ENCODE assay signal across 13 cellular contexts in genomic region chr5:177194278-177194677, GRCh38.
DNase-seq lines count a peak whose midpoint lies in the region; ATAC-seq, FAIRE-seq and TF ChIP-seq lines count a peak whose summit lies in the region.
"Had no signal": no experiment of that assay in that cellular context is flagged by ENCODE, and none has a peak within 500 bp of the region (broad histone marks: within the 10 kb centered on the region; RNA-seq: fewer than 3 reads in every experiment).

No MANE protein-coding gene starts in this region.

- H3K27me3 ChIP-seq in brain microvascular endothelial cell (replicated peaks), result no peaks in the 10 kb centered on the region
- H3K27me3 ChIP-seq in keratinocyte (ENCODE audit: control insufficient read depth, extremely low read depth, insufficient read depth, low read length), result no peaks in the 10 kb centered on the region
- H3K27me3 ChIP-seq in neuronal stem cell (ENCODE audit: control insufficient read depth in 3 of 3, insufficient read depth in 3 of 3, low read depth in 1 of 3, low read length in 3 of 3), result no peaks in the 10 kb centered on the region

- H3K9ac ChIP-seq in keratinocyte (ENCODE audit: control insufficient read depth, extremely low read depth, insufficient read depth, low read length), result no peak overlapping the region
- no peak overlapping the region for H3K9ac ChIP-seq in neuronal stem cell (ENCODE audit: low read depth, low read length, poor library complexity)

- peaks cover 11% of the 10 kb centered on the region for H3K79me2 ChIP-seq in keratinocyte (ENCODE audit: control insufficient read depth, insufficient read depth, low read length)

- H3K36me3 ChIP-seq in brain microvascular endothelial cell (replicated peaks), result peaks cover 23% of the 10 kb centered on the region
- H3K36me3 ChIP-seq in keratinocyte (ENCODE audit: control insufficient read depth in 2 of 2, extremely low read depth in 1 of 2, insufficient read depth in 2 of 2, low read length in 2 of 2), result peaks cover 0 to 7% of the 10 kb centered on the region in 2 experiments
- H3K36me3 ChIP-seq in neuronal stem cell (replicated peaks in 1 of 2; ENCODE audit: control insufficient read depth in 2 of 2, insufficient read depth in 2 of 2, low read length in 2 of 2), result peaks cover 0 to 8% of the 10 kb centered on the region in 2 donors

- DNase-seq in ACHN (peak; percentile 96), HS-27A (ENCODE audit: low read depth) (peak; percentile 79), brain microvascular endothelial cell (peak; percentile 84), keratinocyte (ENCODE audit: low read depth, low spot score) (peak; percentile 81), NCI-H345 treated with DMSO at 0.1 percent for 48 hours (lab: John Stamatoyannopoulos, UW; ENCODE audit: unreplicated experiment) (no peak), neuronal stem cell (ENCODE audit: low spot score) (no peak)
- no peak for DNase-seq in stimulated activated CD4-positive, alpha-beta T cell treated with anti-CD3 and anti-CD28 coated beads, Interleukin-15, amount 100 ng/mL, for 24 hours
- DNase-seq: activated CD4-positive, alpha-beta T cell treated with anti-CD3 and anti-CD28 coated beads, Interleukin-2, amount 50 U/mL, for 48 hours; aorta; CD8-positive, alpha-beta T cell; OCI-M1 had no signal

- dilution Hi-C loops in keratinocyte (cut with MboI; ENCODE audit: extremely low pct_ligation_motif_present, low sequenced_read_pairs), result no loop called here

- no peak overlapping the region for H3K14ac ChIP-seq in neuronal stem cell (ENCODE audit: low read length)

- H3K9me1 ChIP-seq in keratinocyte (ENCODE audit: control insufficient read depth, extremely low read depth, insufficient read depth, low read length), result no peaks in the 10 kb centered on the region

- H2BK12ac ChIP-seq in neuronal stem cell (ENCODE audit: low read length), result no peak overlapping the region

- H3K79me1 ChIP-seq in neuronal stem cell (ENCODE audit: low read depth, low read length), result no peaks in the 10 kb centered on the region

- H2BK15ac ChIP-seq in neuronal stem cell (ENCODE audit: low read length), result no peak overlapping the region

- peak overlapping the region; percentile 19 for H3K4me2 ChIP-seq in keratinocyte (ENCODE audit: control insufficient read depth, extremely low read depth, insufficient read depth, low read depth, low read length)
- no peak overlapping the region for H3K4me2 ChIP-seq in neuronal stem cell (ENCODE audit: insufficient read depth, low read length, poor library complexity, severe bottlenecking)

- no peaks in the 10 kb centered on the region for H4K20me1 ChIP-seq in keratinocyte (ENCODE audit: control insufficient read depth, extremely low read depth, insufficient read depth, low read length)

- no peak overlapping the region for H3K4ac ChIP-seq in neuronal stem cell (ENCODE audit: low read length)

- H4K8ac ChIP-seq in neuronal stem cell (ENCODE audit: low read depth, low read length), result no peak overlapping the region

- no peak overlapping the region for H3K23ac ChIP-seq in neuronal stem cell (ENCODE audit: low read depth, low read length, poor library complexity)

- H3K9me3 ChIP-seq in keratinocyte (ENCODE audit: control insufficient read depth, low read depth, low read length) (no peaks in the 10 kb centered on the region), neuronal stem cell (replicated peaks in 1 of 2; ENCODE audit: control insufficient read depth in 2 of 2, insufficient read depth in 1 of 2, low read depth in 1 of 2, low read length in 2 of 2) (no peaks in the 10 kb centered on the region)

- H4K91ac ChIP-seq in neuronal stem cell (ENCODE audit: low read depth, low read length, poor library complexity), result no peak overlapping the region

- no peak overlapping the region for H2BK5ac ChIP-seq in neuronal stem cell (ENCODE audit: low read length)

- in situ Hi-C loops in ACHN (cut with HindIII; ENCODE audit: low pct_ligation_motif_present, low pct_unique_long_range_greater_than_20kb, low sequenced_read_pairs), result no loop called here
- in situ Hi-C loops in brain microvascular endothelial cell (cut with HindIII; ENCODE audit: low pct_ligation_motif_present, low sequenced_read_pairs), result no loop called here

- H3K4me1 ChIP-seq in keratinocyte (ENCODE audit: control insufficient read depth, extremely low read depth, insufficient read depth, low read length) (peaks cover 4% of the 10 kb centered on the region), neuronal stem cell (ENCODE audit: control insufficient read depth in 2 of 2, insufficient read depth in 1 of 2, low read depth in 1 of 2, low read length in 2 of 2) (no peaks in the 10 kb centered on the region)

- H3K4me3 ChIP-seq in brain microvascular endothelial cell (ENCODE audit: low read depth, low read length) (no peak overlapping the region), keratinocyte (ENCODE audit: control insufficient read depth in 2 of 3, extremely low read depth in 1 of 3, insufficient read depth in 2 of 3, low read depth in 1 of 3, low read length in 3 of 3) (no peak overlapping the region), neuronal stem cell (ENCODE audit: low read length in 2 of 2) (no peak overlapping the region)
- H3K4me3 ChIP-seq: skin epidermis had no signal

- H3K18ac ChIP-seq in neuronal stem cell (ENCODE audit: low read length), result no peak overlapping the region

- H2AFZ ChIP-seq in keratinocyte (ENCODE audit: control insufficient read depth, low read length), result no peak overlapping the region
- no peak overlapping the region for H2AFZ ChIP-seq in neuronal stem cell (ENCODE audit: low read length)

- ATAC-seq in HG03045 (IDR thresholded peaks at IDR 0.05; ENCODE audit: unreplicated experiment), result no peak
- ATAC-seq: CD8-positive, alpha-beta T cell had no signal

- H2AK5ac ChIP-seq in neuronal stem cell (ENCODE audit: low read depth, low read length), result no peak overlapping the region

- no peak overlapping the region for H2BK120ac ChIP-seq in neuronal stem cell (ENCODE audit: low read depth, low read length)

- peak overlapping the region; percentile 83 for H3K27ac ChIP-seq in brain microvascular endothelial cell
- peak overlapping the region; percentile 43 for H3K27ac ChIP-seq in keratinocyte (ENCODE audit: control insufficient read depth, insufficient read depth, low read length)
- no peak overlapping the region for H3K27ac ChIP-seq in neuronal stem cell (replicated peaks; ENCODE audit: low read length)

- no CpG with 5 or more reads among the region's 3 CpGs for WGBS in neuronal stem cell (ENCODE audit: extremely low coverage in 2 of 2, insufficient read length in 2 of 2, insufficient replicate concordance in 1 of 2), 2 donors

- TF ChIP-seq CTCF in brain microvascular endothelial cell (IDR thresholded peaks at IDR 0.05; ENCODE audit: low read depth, low read length, missing control alignments) (no peak), keratinocyte (optimal IDR thresholded peaks at IDR 0.05 in 1 of 3, IDR thresholded peaks at IDR 0.05 in 1 of 3, conservative IDR thresholded peaks at IDR 0.05 in 1 of 3; ENCODE audit: extremely low read depth in 1 of 3, insufficient read depth in 2 of 3, low read length in 3 of 3) (no peak)

- peak; percentile 34 for FAIRE-seq in keratinocyte (lab: Jason Lieb, UNC)

Comparison
In these comparisons a context has a peak if more than half of its experiments do, and no peak if none do; other contexts are left out.
1. DNase-seq: peak in ACHN (single experiment), HS-27A (single experiment), brain microvascular endothelial cell (single experiment) and keratinocyte (single experiment); none in stimulated activated CD4-positive, alpha-beta T cell treated with anti-CD3 and anti-CD28 coated beads, Interleukin-15, amount 100 ng/mL, for 24 hours (single experiment), NCI-H345 treated with DMSO at 0.1 percent for 48 hours (single experiment) and neuronal stem cell (single experiment).